In the genomic region with DNA sequence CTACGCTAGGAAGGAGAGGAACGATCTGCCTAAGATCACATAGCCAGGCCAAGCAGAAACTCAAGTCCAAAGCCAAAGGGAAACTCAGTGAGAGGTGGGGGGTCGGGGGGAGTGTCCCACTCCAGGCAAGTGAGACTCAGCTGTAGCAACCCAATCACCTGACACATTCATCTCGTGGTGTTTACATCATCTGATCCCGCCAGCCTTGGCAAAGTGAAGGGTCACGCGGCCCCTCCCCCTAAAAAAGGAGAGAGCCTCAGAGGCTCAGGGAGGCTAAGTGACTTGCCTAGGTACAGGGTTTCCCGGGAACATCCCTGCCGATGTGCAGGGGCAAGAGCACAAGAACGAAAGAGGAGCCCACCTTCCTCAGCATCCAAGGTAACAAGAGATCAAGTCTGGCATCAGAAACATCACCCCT, we compare ENCODE assay signal across 10 cellular contexts. TPM values are rescaled to one million over a fixed set of nuclear protein-coding genes. Genes with fewer than 3 reads are reported as not detected.
DNase-seq lines count a peak whose midpoint lies in the region; ATAC-seq and TF ChIP-seq lines count a peak whose summit lies in the region.
"Had no signal": no experiment of that assay in that cellular context is flagged by ENCODE, and none has a peak within 500 bp of the region (broad histone marks: within the 10 kb centered on the region; RNA-seq: fewer than 3 reads in every experiment).

No MANE protein-coding gene starts in this region.

- no peaks in the 10 kb centered on the region for H3K9me3 Mint-ChIP-seq in activated CD8-positive, alpha-beta memory T cell treated with anti-CD3 and anti-CD28 coated beads, Interleukin-2, amount 10 ng/mL, durations not matched to agents 7 days and 5 days (ENCODE audit: low read depth)
- no peaks in the 10 kb centered on the region for H3K9me3 Mint-ChIP-seq in MCF 10A (ENCODE audit: unreplicated experiment)

- POLR2A ChIA-PET in MCF 10A (lab: Yijun Ruan, JAX) = interaction anchor here (1.1 to 2.2 kb wide), 5 partner anchors 9 to 38 kb away, joined by 3 to 15 read pairs (median 4); a partner anchor contains a TSS

- BruUV-seq in MCF 10A (replicated peaks; lab: Mats Ljungman, UMichigan) = no TSS peak

- H3K27me3 ChIP-seq in right lobe of liver (no peaks in the 10 kb centered on the region), thymus (ENCODE audit: control insufficient read depth, insufficient read depth) (no peaks in the 10 kb centered on the region)
- H3K27me3 ChIP-seq: BE2C had no signal

- TF ChIP-seq CTCF in MCF 10A (IDR thresholded peaks at IDR 0.05; ENCODE audit: unreplicated experiment) = no peak
- no peak for TF ChIP-seq CTCF in right lobe of liver (IDR thresholded peaks at IDR 0.05)

- intact Hi-C loops in MCF 10A (cut with micrococcal nuclease) (no loop called here), right lobe of liver (cut with DNase I) (no loop called here)

- peaks cover 97% of the 10 kb centered on the region for H3K4me1 Mint-ChIP-seq in activated CD8-positive, alpha-beta memory T cell treated with anti-CD3 and anti-CD28 coated beads, Interleukin-2, amount 10 ng/mL, durations not matched to agents 7 days and 5 days
- H3K4me1 Mint-ChIP-seq in MCF 10A (ENCODE audit: insufficient read depth, unreplicated experiment) = peaks cover 63% of the 10 kb centered on the region

- H3K9me3 ChIP-seq in right lobe of liver = no peaks in the 10 kb centered on the region
- H3K9me3 ChIP-seq in thymus (ENCODE audit: control insufficient read depth) = no peaks in the 10 kb centered on the region
- H3K9me3 ChIP-seq: BE2C had no signal

- peak overlapping the region; percentile 32 for H3K4me3 Mint-ChIP-seq in activated CD8-positive, alpha-beta memory T cell treated with anti-CD3 and anti-CD28 coated beads, Interleukin-2, amount 10 ng/mL, durations not matched to agents 7 days and 5 days
- peak overlapping the region; percentile 8 for H3K4me3 Mint-ChIP-seq in MCF 10A (ENCODE audit: unreplicated experiment)

- no peak for DNase-seq in activated CD8-positive, alpha-beta memory T cell treated with anti-CD3 and anti-CD28 coated beads, Interleukin-2, amount 10 ng/mL, durations not matched to agents 7 days and 5 days
- DNase-seq in activated CD8-positive, alpha-beta memory T cell treated with anti-CD3 and anti-CD28 coated beads for 24 hours = no peak
- no peak for DNase-seq in MCF 10A (ENCODE audit: unreplicated experiment)
- DNase-seq in right lobe of liver = no peak
- no peak for DNase-seq in NCI-H2171 treated with DMSO at 0.1 percent for 48 hours (lab: John Stamatoyannopoulos, UW)
- DNase-seq in SIG-M5 (lab: John Stamatoyannopoulos, UW) = no peak
- DNase-seq: BE2C, NCI-H1436 had no signal

- H3K4me3 ChIP-seq in right lobe of liver = no peak overlapping the region
- H3K4me3 ChIP-seq in thymus (ENCODE audit: low read length) = no peak overlapping the region

- peak overlapping the region; percentile 85 for H3K27ac Mint-ChIP-seq in activated CD8-positive, alpha-beta memory T cell treated with anti-CD3 and anti-CD28 coated beads, Interleukin-2, amount 10 ng/mL, durations not matched to agents 7 days and 5 days
- peak overlapping the region; percentile 87 for H3K27ac Mint-ChIP-seq in MCF 10A (ENCODE audit: low read depth, unreplicated experiment)

- 91% methylated on average over 3 of the region's 10 CpGs for WGBS in right lobe of liver (ENCODE audit: insufficient coverage, low coverage, low lambda C conversion rate, missing lambda C conversion rate)
- WGBS in thymus = 84% methylated on average over 10 of the region's 10 CpGs

- TF ChIP-seq POLR2A in right lobe of liver (IDR thresholded peaks at IDR 0.05) = no peak

- H3K4me1 ChIP-seq in right lobe of liver (peaks cover 3 to 98% (median 49%) of the 10 kb centered on the region in 4 donors), thymus (ENCODE audit: control insufficient read depth, insufficient read depth, low read length) (peaks cover 48% of the 10 kb centered on the region)

- no peaks in the 10 kb centered on the region for H3K36me3 ChIP-seq in right lobe of liver
- H3K36me3 ChIP-seq in thymus (ENCODE audit: control insufficient read depth, insufficient read depth) = peaks cover 30% of the 10 kb centered on the region
- H3K36me3 ChIP-seq: BE2C had no signal

- H3K27me3 Mint-ChIP-seq in activated CD8-positive, alpha-beta memory T cell treated with anti-CD3 and anti-CD28 coated beads, Interleukin-2, amount 10 ng/mL, durations not matched to agents 7 days and 5 days = no peaks in the 10 kb centered on the region
- H3K27me3 Mint-ChIP-seq in MCF 10A (ENCODE audit: insufficient read depth, unreplicated experiment) = no peaks in the 10 kb centered on the region

- CTCF ChIA-PET in activated CD8-positive, alpha-beta memory T cell treated with anti-CD3 and anti-CD28 coated beads, Interleukin-2, amount 10 ng/mL, durations not matched to agents 7 days and 5 days (lab: Charles Lee) = interaction anchor here (0.9 to 1.8 kb wide), 5 partner anchors 8 to 104 kb away, joined by 3 to 9 read pairs (median 4); no protein-coding TSS in a partner anchor
- CTCF ChIA-PET in MCF 10A (lab: Yijun Ruan, JAX) = interaction anchor here (2.1 kb wide), 1 partner anchor 105 kb away, joined by 7 read pairs; no protein-coding TSS in a partner anchor

- no peak for ATAC-seq in activated CD8-positive, alpha-beta memory T cell treated with anti-CD3 and anti-CD28 coated beads, Interleukin-2, amount 10 ng/mL, durations not matched to agents 7 days and 5 days
- ATAC-seq in right lobe of liver (no peak), GM18907 (IDR thresholded peaks at IDR 0.05; ENCODE audit: unreplicated experiment) (no peak)

- H3K27ac ChIP-seq in right lobe of liver (peak overlapping the region; percentile 16 to 80 (median 75)), thymus (ENCODE audit: low read depth) (peak overlapping the region; percentile 6)

- H3K36me3 Mint-ChIP-seq in activated CD8-positive, alpha-beta memory T cell treated with anti-CD3 and anti-CD28 coated beads, Interleukin-2, amount 10 ng/mL, durations not matched to agents 7 days and 5 days = peaks cover 42% of the 10 kb centered on the region
- peaks cover 23% of the 10 kb centered on the region for H3K36me3 Mint-ChIP-seq in MCF 10A (ENCODE audit: insufficient read depth, unreplicated experiment)

RNA-seq across cellular contexts. Expression of a gene that starts 21.5 kb away (rescaled TPM):
- total RNA-seq in activated CD8-positive, alpha-beta memory T cell treated with anti-CD3 and anti-CD28 coated beads, Interleukin-2, amount 10 ng/mL, durations not matched to agents 7 days and 5 days = 100 to 1,000 TPM; 695 to 913 TPM
- total RNA-seq in MCF 10A (2022) (643 and 653 TPM in 2 replicates), right lobe of liver (100 to 1,000 TPM; 168 to 435 (median 222) TPM)
- 155 TPM for polyA plus RNA-seq in thymus
